In the genomic region with DNA sequence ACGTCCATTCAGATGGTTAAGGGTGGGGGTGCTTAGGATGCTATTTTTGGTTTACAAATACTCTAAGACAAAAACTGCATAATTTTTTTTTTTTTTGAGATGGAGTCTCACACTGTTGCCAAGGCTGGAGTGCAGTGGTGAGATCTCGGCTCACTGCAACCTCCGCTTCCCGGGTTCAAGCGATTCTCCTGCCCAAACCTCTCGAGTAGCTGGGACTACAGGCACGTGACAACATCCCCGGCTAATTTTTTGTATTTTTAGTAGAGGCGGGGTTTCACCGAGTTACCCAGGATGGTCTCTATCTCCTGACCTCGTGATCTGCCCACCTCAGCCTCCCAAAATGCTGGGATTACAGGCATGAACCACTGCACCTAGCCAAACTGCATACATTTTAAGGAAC, we compare ENCODE assay signal across 10 cellular contexts. TPM values are rescaled to one million over a fixed set of nuclear protein-coding genes. Genes with fewer than 3 reads are reported as not detected.
"Had no signal": no experiment of that assay in that cellular context is flagged by ENCODE, and none has a peak within 500 bp of the region (broad histone marks: within the 10 kb centered on the region; RNA-seq: fewer than 3 reads in every experiment).

No MANE protein-coding gene starts in this region.

RNA-seq across cellular contexts. Expression of a gene that starts 22.5 kb away (rescaled TPM):
- total RNA-seq: OCI-LY7, PC-3, PC-9, Peyer's patch, Right ventricle myocardium inferior, Right ventricle myocardium superior, SJCRH30, SJSA1, SK-MEL-5 had no signal

RNA-seq across cellular contexts. Expression of a gene that starts 23.7 kb away (rescaled TPM):
- total RNA-seq: OCI-LY7, PC-3, PC-9, Peyer's patch, Right ventricle myocardium inferior, Right ventricle myocardium superior, RPMI7951, SJCRH30, SJSA1, SK-MEL-5 had no signal

RNA-seq across cellular contexts. Expression of a gene that starts 37.6 kb away (rescaled TPM):
- total RNA-seq: OCI-LY7, PC-3, PC-9, Peyer's patch, Right ventricle myocardium inferior, Right ventricle myocardium superior, RPMI7951, SJCRH30, SJSA1, SK-MEL-5 had no signal
